Comparison of ENCODE assay signal across 9 cellular contexts in the genomic region with DNA sequence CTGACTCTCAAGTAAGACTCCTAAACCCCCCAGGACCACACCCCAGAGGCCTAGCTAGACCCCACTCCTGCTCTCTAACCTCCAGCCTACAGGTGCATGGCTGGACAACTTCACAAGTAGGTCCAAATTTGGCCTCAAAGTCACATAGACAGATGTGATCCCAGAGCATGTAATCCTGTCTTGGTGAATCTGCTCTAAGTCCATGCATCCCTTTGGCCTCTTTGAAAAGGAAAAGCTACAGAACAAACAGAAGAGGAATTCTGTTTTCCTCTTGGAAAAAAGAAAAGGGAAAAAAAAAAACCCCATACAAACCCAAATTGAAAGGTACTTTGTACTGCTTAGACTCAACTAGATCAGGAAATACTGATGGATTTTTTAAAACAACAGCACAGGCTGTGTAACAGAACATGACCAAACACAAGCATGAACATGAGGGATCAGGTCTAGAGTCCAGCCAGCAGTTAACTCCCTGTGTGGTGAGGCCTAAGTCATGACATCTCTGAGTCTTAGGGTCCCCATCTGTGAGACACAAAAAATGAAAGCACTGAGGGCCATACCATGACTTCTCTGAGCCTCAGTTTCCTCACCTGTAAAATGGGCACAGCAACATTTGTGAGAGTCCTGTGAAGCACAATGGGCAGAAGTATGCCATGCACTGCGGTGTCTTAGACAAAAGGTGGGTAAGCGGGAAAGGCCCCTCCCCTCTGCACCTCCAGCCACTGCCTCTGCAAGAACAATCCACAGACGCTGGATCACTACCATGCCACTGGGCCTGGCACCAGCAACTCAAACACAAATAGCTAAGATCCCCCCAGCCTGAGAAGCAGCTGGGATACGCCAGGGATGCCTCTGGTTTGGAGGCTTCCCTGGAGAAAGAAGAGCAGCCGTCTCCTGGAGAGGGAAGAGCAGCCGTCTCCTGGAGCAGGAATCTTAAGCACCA. TPM values are rescaled to one million over a fixed set of nuclear protein-coding genes. Genes with fewer than 3 reads are reported as not detected.
DNase-seq lines count a peak whose midpoint lies in the region; ATAC-seq and TF ChIP-seq lines count a peak whose summit lies in the region.
"Had no signal": no experiment of that assay in that cellular context is flagged by ENCODE, and none has a peak within 500 bp of the region (broad histone marks: within the 10 kb centered on the region; RNA-seq: fewer than 3 reads in every experiment).

No MANE protein-coding gene starts in this region.

- ATAC-seq in heart right ventricle (peak in 2 of 8 donors; percentile 2 to 7), Right ventricle myocardium inferior (no peak), left cardiac atrium (peak in 1 of 2 donors; percentile 4)

- no peaks in the 10 kb centered on the region for H3K36me3 Mint-ChIP-seq in osteocyte (ENCODE audit: unreplicated experiment)

- no peaks in the 10 kb centered on the region for H3K27me3 Mint-ChIP-seq in osteocyte (ENCODE audit: unreplicated experiment)

- peak overlapping the region; percentile 7 to 89 (median 77) for H3K27ac ChIP-seq in heart right ventricle
- H3K27ac ChIP-seq in vagina = peak overlapping the region; percentile 78

- WGBS in heart right ventricle, 2 donors = 79 to 82% methylated on average over 6 of the region's 6 CpGs

- intact Hi-C loops in heart right ventricle (cut with DNase I) = loop anchor here in 7 of 10 donors (5.0 to 10.0 kb wide), 5 partner anchors 34 to 156 kb away; a partner anchor contains a TSS
- intact Hi-C loops in Right ventricle myocardium inferior (cut with DNase I) = no loop called here
- intact Hi-C loops in left cardiac atrium (cut with DNase I) = loop anchor here in 1 of 2 donors (2.0 kb wide), 1 partner anchor 26 kb away; no protein-coding TSS in a partner anchor
- intact Hi-C loops in vagina (cut with DNase I) = no loop called here

- TF ChIP-seq CTCF in heart right ventricle (IDR thresholded peaks at IDR 0.05) (no peak), osteocyte (IDR thresholded peaks at IDR 0.05) (no peak), vagina (IDR thresholded peaks at IDR 0.05) (no peak)

- no peaks in the 10 kb centered on the region for H3K27me3 ChIP-seq in heart right ventricle
- no peaks in the 10 kb centered on the region for H3K27me3 ChIP-seq in vagina
- H3K27me3 ChIP-seq: BE2C had no signal

- H3K9me3 ChIP-seq in heart right ventricle (no peaks in the 10 kb centered on the region), vagina (no peaks in the 10 kb centered on the region)
- H3K9me3 ChIP-seq: BE2C had no signal

- H3K9me3 Mint-ChIP-seq in osteocyte (ENCODE audit: unreplicated experiment) = no peaks in the 10 kb centered on the region

- no peak overlapping the region for H3K4me3 ChIP-seq in heart right ventricle
- H3K4me3 ChIP-seq in vagina = no peak overlapping the region

- H3K27ac Mint-ChIP-seq in osteocyte (ENCODE audit: unreplicated experiment) = peak overlapping the region; percentile 82

- no peak overlapping the region for H3K4me3 Mint-ChIP-seq in osteocyte (ENCODE audit: unreplicated experiment)

- no peak for TF ChIP-seq POLR2A in vagina (IDR thresholded peaks at IDR 0.05)

- H3K36me3 ChIP-seq in heart right ventricle (peaks cover 0 to 7% (median 0%) of the 10 kb centered on the region in 9 donors), vagina (no peaks in the 10 kb centered on the region)
- H3K36me3 ChIP-seq: BE2C had no signal

- DNase-seq in heart right ventricle = no peak
- DNase-seq in Right ventricle myocardium inferior (ENCODE audit: missing footprints) = no peak
- peak; percentile 29 for DNase-seq in left cardiac atrium
- no peak for DNase-seq in osteocyte (ENCODE audit: extremely low spot score, unreplicated experiment)
- DNase-seq in vagina (ENCODE audit: extremely low spot score in 2 of 2) = no peak
- no peak for DNase-seq in activated CD4-positive, alpha-beta T cell treated with anti-CD3 and anti-CD28 coated beads, Interleukin-2, amount 50 U/mL, for 1 hour
- DNase-seq in amniotic stem cell (lab: John Stamatoyannopoulos, UW) = no peak
- no peak for DNase-seq in putamen (ENCODE audit: low spot score)
- DNase-seq: BE2C had no signal

- peaks cover 25 to 54% (median 46%) of the 10 kb centered on the region in 9 donors for H3K4me1 ChIP-seq in heart right ventricle
- peaks cover 45% of the 10 kb centered on the region for H3K4me1 ChIP-seq in vagina
- H3K4me1 ChIP-seq: BE2C had no signal

- H3K4me1 Mint-ChIP-seq in osteocyte (ENCODE audit: unreplicated experiment) = peaks cover 44% of the 10 kb centered on the region

RNA-seq across cellular contexts. Expression of a gene that starts 9.9 kb away (rescaled TPM):
- total RNA-seq in heart right ventricle = 10 to 100 TPM; 13.3 to 32.7 (median 18.7) TPM
- polyA plus RNA-seq in heart right ventricle = 10 to 100 TPM in 1 of 2 donors, 1 to 10 TPM in 1; 5.6 to 16.5 TPM
- 19.6 TPM for total RNA-seq in Right ventricle myocardium inferior
- total RNA-seq in left cardiac atrium = 10 to 100 TPM; 13.1 to 22.2 TPM
- 10.1 and 11.0 TPM in 2 replicates for total RNA-seq in osteocyte
- total RNA-seq in vagina = 8.1 TPM

Comparison
In these comparisons a context has a peak if more than half of its experiments do, and no peak if none do; other contexts are left out.
1. intact Hi-C loops: an anchor here in heart right ventricle (5.0 to 10.0 kb wide); none called in Right ventricle myocardium inferior and vagina.